21 cellular contexts compared by ENCODE assay signal in the genomic region with DNA sequence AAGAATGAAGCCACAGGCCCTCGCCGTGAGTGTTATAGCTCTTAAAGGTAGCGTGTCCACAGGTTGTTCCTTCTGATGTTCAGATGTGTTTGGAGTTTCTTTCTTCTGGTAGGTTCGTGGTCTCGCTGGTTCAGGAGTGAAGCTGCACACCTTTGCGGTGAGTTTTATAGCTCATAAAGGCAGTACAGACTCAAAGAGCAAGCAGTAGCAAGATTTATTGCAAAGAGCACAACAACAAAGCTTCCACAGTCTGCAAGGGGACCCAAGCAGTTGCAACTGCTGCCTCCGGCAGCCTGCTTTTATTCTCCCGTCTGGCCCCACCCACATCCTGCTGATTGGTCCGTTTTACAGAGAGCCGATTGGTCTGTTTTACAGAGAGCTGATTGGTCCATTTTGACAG. TPM values are rescaled to one million over a fixed set of nuclear protein-coding genes. Genes with fewer than 3 reads are reported as not detected.
DNase-seq lines count a peak whose midpoint lies in the region; ATAC-seq, FAIRE-seq and TF ChIP-seq lines count a peak whose summit lies in the region.
"Had no signal": no experiment of that assay in that cellular context is flagged by ENCODE, and none has a peak within 500 bp of the region (broad histone marks: within the 10 kb centered on the region; RNA-seq: fewer than 3 reads in every experiment).

No MANE protein-coding gene starts in this region.

- intact Hi-C loops in K562 (cut with micrococcal nuclease), result no loop called here

- FAIRE-seq in K562 (lab: Jason Lieb, UNC), result no peak
- FAIRE-seq: endometrium, H1 had no signal

- POLR2A ChIA-PET in activated CD8-positive, alpha-beta T cell treated with anti-CD3 and anti-CD28 coated beads, Interleukin-2, amount 10 ng/mL, durations not matched to agents 7 days and 5 days (lab: Charles Lee), result interaction anchor here (0.6 to 1.1 kb wide), 2 partner anchors 36 to 170 kb away, joined by 3 to 5 read pairs; no protein-coding TSS in a partner anchor
- POLR2A ChIA-PET in K562 (lab: Yijun Ruan, JAX), result no interaction called here

- no TSS peak for BruUV-seq in K562 (replicated peaks; lab: Mats Ljungman, UMichigan)

- peaks cover 73% of the 10 kb centered on the region for H3K36me3 Mint-ChIP-seq in activated CD8-positive, alpha-beta T cell treated with anti-CD3 and anti-CD28 coated beads, Interleukin-2, amount 10 ng/mL, durations not matched to agents 7 days and 5 days (ENCODE audit: low read depth)

- 96% methylated on average over 9 of the region's 10 CpGs for whole genome bisulfite sequencing in K562 (ENCODE audit: insufficient coverage, low coverage, missing lambda C conversion rate)

- H3K4me1 ChIP-seq in BE2C, result no peaks in the 10 kb centered on the region
- H3K4me1 ChIP-seq in K562 (replicated peaks in 1 of 2; ENCODE audit: control insufficient read depth in 2 of 2, insufficient read depth in 2 of 2, low read length in 2 of 2), result peaks cover 27 to 47% of the 10 kb centered on the region in 2 experiments

- CTCF ChIA-PET in activated CD8-positive, alpha-beta T cell treated with anti-CD3 and anti-CD28 coated beads, Interleukin-2, amount 10 ng/mL, durations not matched to agents 7 days and 5 days (lab: Charles Lee), result interaction anchor here (0.9 to 1.4 kb wide), 4 partner anchors 9 to 273 kb away, joined by 3 read pairs; partner anchors contain the start of gene EDN1
- CTCF ChIA-PET in K562 (lab: Yijun Ruan, JAX; ENCODE audit: low intra/inter-chr PET ratio), result no interaction called here

- no peak for TF ChIP-seq CTCF in BE2C (IDR thresholded peaks at IDR 0.05; ENCODE audit: low read depth, low read length)
- no peak for TF ChIP-seq CTCF in K562 (IDR thresholded peaks at IDR 0.05 in 2 of 3, conservative IDR thresholded peaks at IDR 0.05 in 1 of 3; ENCODE audit: insufficient read depth in 2 of 3, low read depth in 1 of 3, low read length in 3 of 3)

- no peak for TF ChIP-seq RAD21 in K562 (CRISPR knock-in tag; conservative IDR thresholded peaks at IDR 0.05 in 1 of 2, IDR thresholded peaks at IDR 0.05 in 1 of 2)

- H3K9me3 Mint-ChIP-seq in activated CD8-positive, alpha-beta T cell treated with anti-CD3 and anti-CD28 coated beads, Interleukin-2, amount 10 ng/mL, durations not matched to agents 7 days and 5 days (ENCODE audit: insufficient read depth), result no peaks in the 10 kb centered on the region

- ATAC-seq in activated CD8-positive, alpha-beta T cell treated with anti-CD3 and anti-CD28 coated beads, Interleukin-2, amount 10 ng/mL, durations not matched to agents 7 days and 5 days, result no peak
- ATAC-seq in K562, result no peak
- no peak for ATAC-seq in GM19035 (IDR thresholded peaks at IDR 0.05; ENCODE audit: unreplicated experiment)
- no peak for ATAC-seq in GM18511 (IDR thresholded peaks at IDR 0.05; ENCODE audit: unreplicated experiment)
- ATAC-seq: gastrocnemius medialis; SK-N-SH treated with all-trans-retinoic acid at 6 μM for 48 hours; stimulated activated naive CD8-positive, alpha-beta T cell treated with anti-CD3 and anti-CD28 coated beads, Interleukin-15, amount 100 ng/mL, for 72 hours had no signal

- H3K4me3 Mint-ChIP-seq in activated CD8-positive, alpha-beta T cell treated with anti-CD3 and anti-CD28 coated beads, Interleukin-2, amount 10 ng/mL, durations not matched to agents 7 days and 5 days, result no peak overlapping the region
- H3K4me3 Mint-ChIP-seq: dendritic cell treated with granulocyte-macrophage colony-stimulating factor and Interleukin-4, amounts not matched to agents 40 ng/mL and 50 ng/mL, for 4 days had no signal

- H3K4me1 Mint-ChIP-seq in activated CD8-positive, alpha-beta T cell treated with anti-CD3 and anti-CD28 coated beads, Interleukin-2, amount 10 ng/mL, durations not matched to agents 7 days and 5 days (ENCODE audit: low read depth), result peaks cover 55% of the 10 kb centered on the region

- peak; percentile 45 for DNase-seq in activated CD4-positive, alpha-beta T cell treated with anti-CD3 and anti-CD28 coated beads for 48 hours
- no peak for DNase-seq in activated CD4-positive, alpha-beta T cell treated with anti-CD3 and anti-CD28 coated beads for 4 hours
- DNase-seq in BE2C (peak; percentile 23), K562 (ENCODE audit: extremely low read depth in 1 of 4, low spot score in 3 of 4) (no peak), OCI-M1 (lab: John Stamatoyannopoulos, UW) (no peak)
- peak; percentile 39 for DNase-seq in activated CD8-positive, alpha-beta T cell treated with anti-CD3 and anti-CD28 coated beads, Interleukin-2, amount 10 ng/mL, durations not matched to agents 7 days and 5 days
- DNase-seq: activated CD8-positive, alpha-beta memory T cell treated with anti-CD3 and anti-CD28 coated beads for 24 hours; central memory CD4-positive, alpha-beta T cell; gastrocnemius medialis; T-helper 9 cell; thyroid gland; WERI-Rb-1 had no signal

- peak overlapping the region; percentile 14 for H3K27ac Mint-ChIP-seq in activated CD8-positive, alpha-beta T cell treated with anti-CD3 and anti-CD28 coated beads, Interleukin-2, amount 10 ng/mL, durations not matched to agents 7 days and 5 days
- H3K27ac Mint-ChIP-seq: dendritic cell treated with granulocyte-macrophage colony-stimulating factor and Interleukin-4, amounts not matched to agents 40 ng/mL and 50 ng/mL, for 4 days had no signal

- no peak overlapping the region for H3K27ac ChIP-seq in K562 (ENCODE audit: extremely low read depth, low read depth, low read length)
- H3K27ac ChIP-seq: gastrocnemius medialis, parathyroid adenoma, RWPE1, thyroid gland, WERI-Rb-1 had no signal

- H3K27me3 ChIP-seq in BE2C (no peaks in the 10 kb centered on the region), K562 (ENCODE audit: control insufficient read depth in 2 of 2, insufficient read depth in 2 of 2, low read length in 2 of 2) (no peaks in the 10 kb centered on the region; a peak in 1 of 5 replicates)
- H3K27me3 ChIP-seq: gastrocnemius medialis, thyroid gland had no signal

- no peak for TF ChIP-seq EP300 in K562 (IDR thresholded peaks at IDR 0.05; ENCODE audit: low read length)

- peaks cover 87% of the 10 kb centered on the region for H3K79me2 ChIP-seq in K562 (ENCODE audit: control insufficient read depth, insufficient read depth, low read length)

- H3K27me3 Mint-ChIP-seq in activated CD8-positive, alpha-beta T cell treated with anti-CD3 and anti-CD28 coated beads, Interleukin-2, amount 10 ng/mL, durations not matched to agents 7 days and 5 days (ENCODE audit: low read depth), result no peaks in the 10 kb centered on the region
- H3K27me3 Mint-ChIP-seq: dendritic cell treated with granulocyte-macrophage colony-stimulating factor and Interleukin-4, amounts not matched to agents 40 ng/mL and 50 ng/mL, for 4 days; stimulated activated naive CD8-positive, alpha-beta T cell treated with anti-CD3 and anti-CD28 coated beads, Interleukin-15, amount 100 ng/mL, for 72 hours had no signal

- in situ Hi-C loops in K562 (cut with MboI), result no loop called here

- H3K4me3 ChIP-seq in BE2C (ENCODE audit: low read depth, low read length) (no peak overlapping the region), K562 (no peak overlapping the region)
- H3K4me3 ChIP-seq: gastrocnemius medialis, thyroid gland had no signal

- H2AFZ ChIP-seq in K562 (ENCODE audit: low read depth, low read length), result no peak overlapping the region
- H2AFZ ChIP-seq: parathyroid adenoma had no signal

- no peak overlapping the region for H3K4me2 ChIP-seq in K562 (ENCODE audit: insufficient read depth, low read length)

- H3K36me3 ChIP-seq in BE2C (peaks cover 9% of the 10 kb centered on the region), K562 (ENCODE audit: control insufficient read depth, insufficient read depth, low read length) (peaks cover 78% of the 10 kb centered on the region)

- H3K9me3 ChIP-seq in BE2C (no peaks in the 10 kb centered on the region), K562 (replicated peaks; ENCODE audit: control insufficient read depth, insufficient read depth, low read depth, low read length) (peaks cover 14% of the 10 kb centered on the region)
- H3K9me3 ChIP-seq: gastrocnemius medialis, thyroid gland had no signal

- no peaks in the 10 kb centered on the region for H4K20me1 ChIP-seq in K562 (replicated peaks; ENCODE audit: control insufficient read depth, insufficient read depth, low read length)

- no peak overlapping the region for H3K9ac ChIP-seq in K562 (ENCODE audit: insufficient read depth in 1 of 2, low read depth in 2 of 2, low read length in 2 of 2)
- H3K9ac ChIP-seq: parathyroid adenoma had no signal

- no peaks in the 10 kb centered on the region for H3K9me1 ChIP-seq in K562 (ENCODE audit: control insufficient read depth, insufficient read depth, low read length)

- TF ChIP-seq POLR2A in K562 (conservative IDR thresholded peaks at IDR 0.05), result no peak

TF ChIP-seq in K562, 482 proteins besides CTCF, POLR2A, EP300 and RAD21:
- TF ChIP-seq NCOA1 (IDR thresholded peaks at IDR 0.05; ENCODE audit: low read depth) (no peak), RHOXF2B (CRISPR knock-in tag; conservative IDR thresholded peaks at IDR 0.05) (no peak), NFYB (IDR thresholded peaks at IDR 0.05; ENCODE audit: extremely low read depth, insufficient read length) (peak; percentile 85), ARID2 (IDR thresholded peaks at IDR 0.05) (no peak), SP1 (CRISPR knock-in tag; IDR thresholded peaks at IDR 0.05) (0 out of 2 replicates have a peak, but pooled peaks have one; percentile 31), RBM25 (IDR thresholded peaks at IDR 0.05; ENCODE audit: low read depth, low read length, severe bottlenecking) (peak; percentile 29)

RNA-seq across cellular contexts. Expression of gene HIVEP1, which starts 5.2 kb away (rescaled TPM):
- 30.7 TPM for polyA plus RNA-seq in BE2C (2012; ENCODE audit: insufficient read depth, insufficient read length, low read depth)
- total RNA-seq in activated CD8-positive, alpha-beta T cell treated with anti-CD3 and anti-CD28 coated beads, Interleukin-2, amount 10 ng/mL, durations not matched to agents 7 days and 5 days, result 10 to 100 TPM; 21.2 to 21.4 TPM
- total RNA-seq in K562 (2011; cell fraction: chromatin; rRNA removed; ENCODE audit: low replicate concordance), result 53.0 and 162 TPM in 2 replicates
- total RNA-seq in K562 (2011; cell fraction: nucleolus; rRNA removed), result 38.2 and 56.5 TPM in 2 replicates
- 82.4 and 142 TPM in 2 replicates for total RNA-seq in K562 (2011; cell fraction: nucleoplasm; rRNA removed)
- total RNA-seq in K562 (2014; rRNA removed) (19.3 and 21.7 TPM in 2 replicates), K562 (2014; rRNA removed; fragmentation: Illumina TruSeq; extraction: Trizol) (33.3 and 37.1 TPM in 2 replicates), K562 (2015; rRNA removed; fragmentation: Illumina TruSeq; extraction: Trizol) (29.3 and 30.4 TPM in 2 replicates), K562 (2021) (25.8 and 28.8 TPM in 2 replicates)
- polyA plus RNA-seq in K562 (2011; rRNA removed) (16.9 and 18.2 TPM in 2 replicates), K562 (2014; fragmentation: Illumina TruSeq; extraction: Trizol) (20.9 and 24.9 TPM in 2 replicates), K562 (2014; fragmentation: Nextera tagmentation; extraction: Ambion mirVana) (1 to 10 TPM; 6.0 to 6.2 TPM), K562 (2014; rRNA removed) (14.6 and 18.4 TPM in 2 replicates)
- polyA plus RNA-seq in K562 (2011; cell fraction: cytosol; rRNA removed), result 19.3 and 22.5 TPM in 2 replicates
- polyA plus RNA-seq in K562 (2011; cell fraction: nucleus; rRNA removed), result 35.9 and 42.5 TPM in 2 replicates
- 11.0 and 12.9 TPM in 2 replicates for polyA plus RNA-seq in K562 (2012)
- 64.9 and 75.2 TPM in 2 replicates for polyA minus RNA-seq in K562 (2011; rRNA and poly(A)+ RNA removed)
- polyA minus RNA-seq in K562 (2011; cell fraction: cytosol; rRNA and poly(A)+ RNA removed), result 21.6 and 23.0 TPM in 2 replicates
- 68.8 and 114 TPM in 2 replicates for polyA minus RNA-seq in K562 (2011; cell fraction: nucleus; rRNA and poly(A)+ RNA removed)

Comparison
In these comparisons a context has a peak if more than half of its experiments do, and no peak if none do; other contexts are left out.
1. DNase-seq: peak in activated CD4-positive, alpha-beta T cell treated with anti-CD3 and anti-CD28 coated beads for 48 hours (single experiment), BE2C (single experiment) and activated CD8-positive, alpha-beta T cell treated with anti-CD3 and anti-CD28 coated beads, Interleukin-2, amount 10 ng/mL, durations not matched to agents 7 days and 5 days (single experiment); none in activated CD4-positive, alpha-beta T cell treated with anti-CD3 and anti-CD28 coated beads for 4 hours (0 of 2), K562 (0 of 4) and OCI-M1 (single experiment).